In the genomic region with DNA sequence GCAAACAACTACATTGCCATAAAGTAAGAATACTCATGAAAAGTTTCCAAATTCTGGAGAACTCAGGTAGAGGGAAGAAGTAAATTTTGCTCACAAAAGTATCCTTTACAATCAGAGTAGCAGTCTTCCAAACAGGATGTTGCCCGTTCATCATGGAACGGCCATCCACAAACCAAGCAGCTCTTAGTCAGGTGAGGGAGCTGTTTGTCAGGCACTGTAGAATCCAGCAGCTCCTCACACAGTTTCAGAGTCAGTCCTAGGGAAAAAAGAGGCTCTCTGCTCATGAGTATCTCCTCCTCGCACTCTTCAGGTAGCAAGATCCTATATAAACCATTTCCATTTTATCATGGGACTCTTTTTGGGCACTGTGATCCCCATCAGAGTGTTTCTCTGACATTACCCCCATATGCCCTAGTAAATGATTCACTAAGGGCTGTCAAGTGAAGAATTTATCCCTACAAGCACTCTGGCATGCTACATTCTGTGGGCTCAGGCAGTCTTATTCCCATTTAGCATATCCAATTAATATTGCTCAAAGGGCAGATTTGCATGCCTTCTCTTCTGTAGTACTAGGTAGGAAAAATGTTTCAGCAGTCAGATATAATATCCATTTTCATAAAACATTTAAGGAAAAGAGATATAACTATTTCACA, we compare ENCODE assay signal across 19 cellular contexts.
"Had no signal": no experiment of that assay in that cellular context is flagged by ENCODE, and none has a peak within 500 bp of the region (broad histone marks: within the 10 kb centered on the region; RNA-seq: fewer than 3 reads in every experiment).

No MANE protein-coding gene starts in this region.

- H3K27me3 ChIP-seq: adrenal gland, body of pancreas, esophagus squamous epithelium, thyroid gland, uterus had no signal

- H3K36me3 ChIP-seq: adrenal gland, esophagus squamous epithelium, lower lobe of right lung, uterus had no signal

- ATAC-seq: activated T-cell treated with anti-CD3 and anti-CD28 coated beads, Interleukin-2, amount 50 U/mL, for 4 hours; body of pancreas; lower lobe of right lung; stimulated activated naive B cell treated with anti-CD40 and anti-IgM and Interleukin-4, amounts not matched to agents 10 μg/mL and 1 μg/mL and 100 μg/mL, for 72 hours had no signal

- FAIRE-seq: colon had no signal

- DNase-seq: activated CD4-positive, alpha-beta memory T cell treated with anti-CD3 and anti-CD28 coated beads, Interleukin-2, amount 10 ng/mL, durations not matched to agents 7 days and 5 days; activated CD4-positive, alpha-beta T cell treated with anti-CD3 and anti-CD28 coated beads for 4 hours; activated effector memory CD4-positive, alpha-beta T cell treated with Interleukin-2 at 50 U/mL for 16 hours; activated naive CD4-positive, alpha-beta T cell treated with anti-CD3 and anti-CD28 coated beads, Interleukin-2, amount 50 U/mL, for 16 hours; activated T-cell treated with anti-CD3 and anti-CD28 coated beads, Interleukin-2, amount 50 U/mL, for 4 hours; adrenal gland; body of pancreas; caudate nucleus; esophagus squamous epithelium; hippocampal formation; kidney glomerular epithelial cell; lower lobe of right lung; midbrain; stimulated activated CD4-positive, alpha-beta T cell treated with anti-CD3 and anti-CD28 coated beads, Interleukin-12 subunit alpha, Interleukin-12 subunit beta, amount 100 ng/mL, for 4 hours; stimulated activated naive B cell treated with anti-CD40 and anti-IgM and Interleukin-4, amounts not matched to agents 10 μg/mL and 1 μg/mL and 100 μg/mL, for 72 hours; T-helper 2 cell; thyroid gland; uterus had no signal

- H3K27ac Mint-ChIP-seq: activated CD4-positive, alpha-beta memory T cell treated with anti-CD3 and anti-CD28 coated beads, Interleukin-2, amount 10 ng/mL, durations not matched to agents 7 days and 5 days; stimulated activated naive B cell treated with anti-CD40 and anti-IgM and Interleukin-4, amounts not matched to agents 10 μg/mL and 1 μg/mL and 100 μg/mL, for 72 hours had no signal

- H3K9me3 Mint-ChIP-seq: activated T-cell treated with anti-CD3 and anti-CD28 coated beads, Interleukin-2, amount 50 U/mL, for 4 hours; stimulated activated naive B cell treated with anti-CD40 and anti-IgM and Interleukin-4, amounts not matched to agents 10 μg/mL and 1 μg/mL and 100 μg/mL, for 72 hours had no signal

- H3K9me3 ChIP-seq: adrenal gland, body of pancreas, esophagus squamous epithelium, lower lobe of right lung, thyroid gland, uterus had no signal

- H3K36me3 Mint-ChIP-seq: stimulated activated naive B cell treated with anti-CD40 and anti-IgM and Interleukin-4, amounts not matched to agents 10 μg/mL and 1 μg/mL and 100 μg/mL, for 72 hours had no signal

- H3K4me3 Mint-ChIP-seq: activated CD4-positive, alpha-beta memory T cell treated with anti-CD3 and anti-CD28 coated beads, Interleukin-2, amount 10 ng/mL, durations not matched to agents 7 days and 5 days; activated T-cell treated with anti-CD3 and anti-CD28 coated beads, Interleukin-2, amount 50 U/mL, for 4 hours; stimulated activated naive B cell treated with anti-CD40 and anti-IgM and Interleukin-4, amounts not matched to agents 10 μg/mL and 1 μg/mL and 100 μg/mL, for 72 hours had no signal

- H3K4me1 ChIP-seq: adrenal gland, body of pancreas, esophagus squamous epithelium, lower lobe of right lung, thyroid gland, uterus had no signal

- H3K27ac ChIP-seq: adrenal gland, body of pancreas, esophagus squamous epithelium, lower lobe of right lung, thyroid gland, uterus had no signal

- H3K4me3 ChIP-seq: adrenal gland, body of pancreas, esophagus squamous epithelium, lower lobe of right lung, thyroid gland, uterus had no signal
